ENCODE assay signal across 23 cellular contexts in the genomic region with DNA sequence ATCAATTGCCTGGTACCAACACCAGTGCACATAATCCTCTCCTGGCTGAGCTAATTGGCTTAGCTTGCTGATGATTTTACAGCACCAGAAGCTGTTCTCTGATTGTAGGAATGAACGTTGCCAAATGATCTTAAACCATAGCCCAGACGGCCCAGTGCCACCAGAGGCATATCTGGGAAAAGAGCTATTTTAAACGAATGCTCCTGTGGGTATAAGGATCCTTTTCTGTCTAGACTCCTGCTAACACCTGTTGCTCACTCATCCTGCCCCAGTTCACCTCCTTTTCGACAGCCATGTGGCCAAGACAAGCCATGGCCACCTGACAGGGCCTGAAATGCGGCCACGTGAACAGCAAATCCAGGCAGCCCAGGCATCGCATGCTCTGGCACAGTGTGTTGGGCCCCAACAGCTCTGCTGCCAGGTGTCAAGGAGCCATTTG.
"Had no signal": no experiment of that assay in that cellular context is flagged by ENCODE, and none has a peak within 500 bp of the region (broad histone marks: within the 10 kb centered on the region; RNA-seq: fewer than 3 reads in every experiment).

No MANE protein-coding gene starts in this region.

- H3K4me3 Mint-ChIP-seq: activated naive CD4-positive, alpha-beta T cell treated with anti-CD3 and anti-CD28 coated beads, Interleukin-2, amount 10 ng/mL, durations not matched to agents 7 days and 5 days; activated T-cell treated with anti-CD3 and anti-CD28 coated beads, Interleukin-2, amount 50 U/mL, for 72 hours; naive thymus-derived CD8-positive, alpha-beta T cell; T-helper 1 cell treated with Interleukin-12 subunit alpha and Interleukin-12 subunit beta and Interleukin-4 antibody, amounts not matched to agents 30 μg/mL and 1 μg/mL, for 36 hours had no signal

- H3K4me3 ChIP-seq: lung, ovary, prostate gland, right lobe of liver, smooth muscle cell, testis, uterus had no signal

- H3K27me3 ChIP-seq: neutrophil, ovary, right lobe of liver, testis, uterus had no signal

- H3K9me3 ChIP-seq: neutrophil, ovary, prostate gland, right lobe of liver, testis, uterus had no signal

- H3K36me3 Mint-ChIP-seq: activated naive CD4-positive, alpha-beta T cell treated with anti-CD3 and anti-CD28 coated beads, Interleukin-2, amount 10 ng/mL, durations not matched to agents 7 days and 5 days had no signal

- H3K27ac ChIP-seq: epithelial cell of prostate, neutrophil, ovary, prostate gland, right lobe of liver, testis, uterus had no signal

- H3K4me1 Mint-ChIP-seq: activated naive CD4-positive, alpha-beta T cell treated with anti-CD3 and anti-CD28 coated beads, Interleukin-2, amount 10 ng/mL, durations not matched to agents 7 days and 5 days; naive thymus-derived CD8-positive, alpha-beta T cell had no signal

- DNase-seq: activated CD4-positive, alpha-beta T cell treated with anti-CD3 and anti-CD28 coated beads for 4 hours; activated CD4-positive, alpha-beta T cell treated with anti-CD3 and anti-CD28 coated beads, Interleukin-2, amount 50 U/mL, for 48 hours; activated CD4-positive, CD25-positive, alpha-beta regulatory T cell; activated effector memory CD4-positive, alpha-beta T cell treated with Interleukin-2 at 50 U/mL for 16 hours; activated naive CD4-positive, alpha-beta T cell treated with anti-CD3 and anti-CD28 coated beads, Interleukin-2, amount 10 ng/mL, durations not matched to agents 7 days and 5 days; activated T-cell treated with anti-CD3 and anti-CD28 coated beads, Interleukin-2, amount 50 U/mL, for 72 hours; amygdala; kidney; naive thymus-derived CD8-positive, alpha-beta T cell; ovary; right lobe of liver; stimulated activated CD4-positive, alpha-beta T cell treated with anti-CD3 and anti-CD28 coated beads, Interleukin-4, amount 100 ng/mL, for 1 hour; stimulated activated naive CD4-positive, alpha-beta T cell; T1000; testis; trophoblast cell; uterus had no signal

- H3K9me3 Mint-ChIP-seq: T-helper 1 cell treated with Interleukin-12 subunit alpha and Interleukin-12 subunit beta and Interleukin-4 antibody, amounts not matched to agents 30 μg/mL and 1 μg/mL, for 36 hours had no signal

- H3K27ac Mint-ChIP-seq: activated naive CD4-positive, alpha-beta T cell treated with anti-CD3 and anti-CD28 coated beads, Interleukin-2, amount 10 ng/mL, durations not matched to agents 7 days and 5 days; activated T-cell treated with anti-CD3 and anti-CD28 coated beads, Interleukin-2, amount 50 U/mL, for 72 hours; naive thymus-derived CD8-positive, alpha-beta T cell; T-helper 1 cell treated with Interleukin-12 subunit alpha and Interleukin-12 subunit beta and Interleukin-4 antibody, amounts not matched to agents 30 μg/mL and 1 μg/mL, for 36 hours had no signal

- H3K27me3 Mint-ChIP-seq: activated naive CD4-positive, alpha-beta T cell treated with anti-CD3 and anti-CD28 coated beads, Interleukin-2, amount 10 ng/mL, durations not matched to agents 7 days and 5 days; naive thymus-derived CD8-positive, alpha-beta T cell had no signal

- ATAC-seq: activated T-cell treated with anti-CD3 and anti-CD28 coated beads, Interleukin-2, amount 50 U/mL, for 72 hours; naive thymus-derived CD8-positive, alpha-beta T cell; right lobe of liver had no signal

- H3K36me3 ChIP-seq: neutrophil, ovary, prostate gland, right lobe of liver, uterus had no signal
